ENCODE assay signal across 22 cellular contexts in the genomic region with DNA sequence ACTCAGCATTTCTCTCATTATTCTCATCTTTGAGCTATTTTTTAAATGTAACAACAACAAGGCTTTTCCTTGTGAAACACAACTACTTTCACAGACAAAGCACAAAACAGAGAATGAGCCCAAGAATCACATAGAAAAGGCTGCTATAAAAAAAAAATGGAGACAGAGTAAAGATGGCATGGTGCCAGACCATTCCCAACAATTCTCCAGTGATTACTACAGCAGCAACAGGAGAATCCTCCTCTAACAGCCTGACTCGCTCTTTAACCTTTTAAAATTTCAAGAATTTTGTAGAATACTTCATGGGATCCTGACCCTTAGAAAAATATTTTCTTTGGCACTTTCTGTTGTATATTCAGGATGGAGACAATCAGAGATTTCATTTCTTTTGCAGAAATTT. TPM values are rescaled to one million over a fixed set of nuclear protein-coding genes. Genes with fewer than 3 reads are reported as not detected.
DNase-seq lines count a peak whose midpoint lies in the region; ATAC-seq and TF ChIP-seq lines count a peak whose summit lies in the region.
"Had no signal": no experiment of that assay in that cellular context is flagged by ENCODE, and none has a peak within 500 bp of the region (broad histone marks: within the 10 kb centered on the region; RNA-seq: fewer than 3 reads in every experiment).

No MANE protein-coding gene starts in this region.

- H3K27ac ChIP-seq in brain microvascular endothelial cell: no peak overlapping the region
- H3K27ac ChIP-seq in osteoblast (ENCODE audit: low read depth, low read length): peak overlapping the region; percentile 9
- no peak overlapping the region for H3K27ac ChIP-seq in aorta (ENCODE audit: low read depth in 1 of 2, low read length in 2 of 2)
- H3K27ac ChIP-seq: sigmoid colon, testis had no signal

- H3K27ac Mint-ChIP-seq in HFFc6: no peak overlapping the region
- H3K27ac Mint-ChIP-seq: activated CD8-positive, alpha-beta memory T cell treated with anti-CD3 and anti-CD28 coated beads, Interleukin-2, amount 10 ng/mL, durations not matched to agents 7 days and 5 days; activated naive CD8-positive, alpha-beta T cell treated with anti-CD3 and anti-CD28 coated beads for 36 hours; CD8-positive, alpha-beta T cell; natural killer cell; stimulated activated memory B cell treated with anti-CD40 and anti-IgM and Interleukin-4, amounts not matched to agents 10 μg/mL and 1 μg/mL and 100 μg/mL, for 72 hours had no signal

- no peaks in the 10 kb centered on the region for H3K9me3 Mint-ChIP-seq in HFFc6
- H3K9me3 Mint-ChIP-seq: activated naive CD8-positive, alpha-beta T cell treated with anti-CD3 and anti-CD28 coated beads for 36 hours; CD8-positive, alpha-beta T cell; natural killer cell had no signal

- in situ Hi-C loops in brain microvascular endothelial cell (cut with HindIII; ENCODE audit: low pct_ligation_motif_present, low sequenced_read_pairs): no loop called here

- no peak overlapping the region for H2AFZ ChIP-seq in osteoblast (ENCODE audit: low read length)

- H3K36me3 Mint-ChIP-seq in HFFc6 (ENCODE audit: low read depth): no peaks in the 10 kb centered on the region
- H3K36me3 Mint-ChIP-seq: natural killer cell had no signal

- no peaks in the 10 kb centered on the region for H4K20me1 ChIP-seq in osteoblast (ENCODE audit: insufficient read depth, low read length)

- H3K36me3 ChIP-seq in BE2C (no peaks in the 10 kb centered on the region), brain microvascular endothelial cell (replicated peaks) (no peaks in the 10 kb centered on the region), osteoblast (ENCODE audit: insufficient read depth, low read length) (no peaks in the 10 kb centered on the region), aorta (ENCODE audit: control insufficient read depth in 1 of 2, insufficient read depth in 2 of 2, low read length in 1 of 2) (peaks cover 2 to 3% of the 10 kb centered on the region in 2 donors)

- H3K27me3 Mint-ChIP-seq in HFFc6 (ENCODE audit: insufficient read depth): peaks cover 2% of the 10 kb centered on the region
- H3K27me3 Mint-ChIP-seq: activated naive CD8-positive, alpha-beta T cell treated with anti-CD3 and anti-CD28 coated beads for 36 hours had no signal

- intact Hi-C loops in aorta (cut with DNase I): loop anchor here (10.0 kb wide), 2 partner anchors 130 to 240 kb away; partner anchors contain the start of gene NRAS (in 1 of the 2)

- ATAC-seq in aorta (ENCODE audit: low FRiP score) (no peak), HG03520 (IDR thresholded peaks at IDR 0.05; ENCODE audit: unreplicated experiment) (no peak)
- ATAC-seq: activated CD8-positive, alpha-beta memory T cell treated with anti-CD3 and anti-CD28 coated beads, Interleukin-2, amount 10 ng/mL, durations not matched to agents 7 days and 5 days; CD8-positive, alpha-beta T cell; natural killer cell; stimulated activated memory B cell treated with anti-CD40 and anti-IgM and Interleukin-4, amounts not matched to agents 10 μg/mL and 1 μg/mL and 100 μg/mL, for 72 hours had no signal

- peak; percentile 10 for DNase-seq in BE2C
- DNase-seq in HFFc6: peak; percentile 11
- DNase-seq in brain microvascular endothelial cell: peak; percentile 6
- DNase-seq in osteoblast (ENCODE audit: insufficient read length, low spot score, missing footprints): no peak
- DNase-seq in aorta: no peak
- DNase-seq in RPMI8226: no peak
- DNase-seq: activated CD4-positive, alpha-beta T cell treated with anti-CD3 and anti-CD28 coated beads for 4 hours; activated CD8-positive, alpha-beta memory T cell treated with anti-CD3 and anti-CD28 coated beads, Interleukin-2, amount 10 ng/mL, durations not matched to agents 7 days and 5 days; activated naive CD8-positive, alpha-beta T cell treated with anti-CD3 and anti-CD28 coated beads for 36 hours; CD8-positive, alpha-beta T cell; DMS79 treated with DMSO at 0.1 percent for 48 hours; HCEC 1CT; natural killer cell; NCI-H1417; OCI-M1; Right ventricle myocardium superior; sigmoid colon; stimulated activated CD4-positive, alpha-beta T cell treated with anti-CD3 and anti-CD28 coated beads, Interleukin-1b, Interleukin-23, amount 100 ng/mL, for 48 hours; T-helper 1 cell; testis had no signal

- H3K4me1 Mint-ChIP-seq in HFFc6 (ENCODE audit: low read depth): peaks cover 33% of the 10 kb centered on the region

- peak overlapping the region; percentile 1 for H3K4me2 ChIP-seq in osteoblast (ENCODE audit: insufficient read depth, low read length)

- H3K27me3 ChIP-seq in BE2C (no peaks in the 10 kb centered on the region), brain microvascular endothelial cell (replicated peaks) (no peaks in the 10 kb centered on the region), osteoblast (ENCODE audit: insufficient read depth, low read length) (no peaks in the 10 kb centered on the region), aorta (ENCODE audit: control insufficient read depth in 1 of 2, insufficient read depth in 2 of 2, low read length in 1 of 2) (no peaks in the 10 kb centered on the region)
- H3K27me3 ChIP-seq: sigmoid colon, testis had no signal

- H3K9me3 ChIP-seq in BE2C (no peaks in the 10 kb centered on the region), osteoblast (ENCODE audit: low read depth, low read length) (no peaks in the 10 kb centered on the region), aorta (ENCODE audit: control insufficient read depth, low read length) (no peaks in the 10 kb centered on the region)
- H3K9me3 ChIP-seq: sigmoid colon, testis had no signal

- WGBS in aorta, 2 donors: 61 to 63% methylated on average over 1 of the region's 1 CpG

- H3K4me3 ChIP-seq in BE2C (ENCODE audit: low read depth, low read length) (no peak overlapping the region), brain microvascular endothelial cell (ENCODE audit: low read depth, low read length) (no peak overlapping the region), osteoblast (ENCODE audit: insufficient read depth, low read length) (no peak overlapping the region), aorta (ENCODE audit: low read length in 2 of 2) (no peak overlapping the region)
- H3K4me3 ChIP-seq: sigmoid colon, testis had no signal

- H3K4me1 ChIP-seq in BE2C (no peaks in the 10 kb centered on the region), osteoblast (ENCODE audit: insufficient read depth, low read length) (peaks cover 13% of the 10 kb centered on the region), aorta (ENCODE audit: control insufficient read depth in 1 of 2, insufficient read depth in 2 of 2, low read length in 2 of 2) (no peaks in the 10 kb centered on the region)
- H3K4me1 ChIP-seq: testis had no signal

- TF ChIP-seq CTCF in BE2C (IDR thresholded peaks at IDR 0.05; ENCODE audit: low read depth, low read length) (no peak), HFFc6 (IDR thresholded peaks at IDR 0.05) (no peak), brain microvascular endothelial cell (IDR thresholded peaks at IDR 0.05; ENCODE audit: low read depth, low read length, missing control alignments) (no peak), osteoblast (IDR thresholded peaks at IDR 0.05; ENCODE audit: extremely low read depth, low read depth, low read length) (no peak)

- H3K4me3 Mint-ChIP-seq in HFFc6: no peak overlapping the region
- H3K4me3 Mint-ChIP-seq: activated CD8-positive, alpha-beta memory T cell treated with anti-CD3 and anti-CD28 coated beads, Interleukin-2, amount 10 ng/mL, durations not matched to agents 7 days and 5 days; activated naive CD8-positive, alpha-beta T cell treated with anti-CD3 and anti-CD28 coated beads for 36 hours; CD8-positive, alpha-beta T cell; natural killer cell; stimulated activated memory B cell treated with anti-CD40 and anti-IgM and Interleukin-4, amounts not matched to agents 10 μg/mL and 1 μg/mL and 100 μg/mL, for 72 hours had no signal

- peaks cover 11% of the 10 kb centered on the region for H3K79me2 ChIP-seq in osteoblast (ENCODE audit: insufficient read depth, low read length)

RNA-seq across cellular contexts. Expression of gene BCAS2, which starts 3.8 kb away (rescaled TPM):
- polyA plus RNA-seq in BE2C (2012; ENCODE audit: insufficient read depth, insufficient read length, low read depth): 150 TPM
- total RNA-seq in HFFc6 (2021; fragmentation: NEBNext Ultra II Directional; extraction: Animal tissue kit (Norgen Biotek cat#: 25700)): 10 to 100 TPM; 40.7 to 49.0 (median 45.1) TPM
- total RNA-seq in osteoblast (37.1 and 38.0 TPM in 2 replicates), aorta (10 to 100 TPM; 23.9 to 29.8 TPM)
- polyA plus RNA-seq in aorta: 10 to 100 TPM; 31.6 to 38.1 TPM

Comparison
In these comparisons a context has a peak if more than half of its experiments do, and no peak if none do; other contexts are left out.
1. DNase-seq: peak in BE2C (single experiment), HFFc6 (single experiment) and brain microvascular endothelial cell (single experiment); none in osteoblast (single experiment), aorta (0 of 2) and RPMI8226 (single experiment).